ENCODE assay signal across 23 cellular contexts in genomic region chr10:9028211-9028610, GRCh38.
A peak's percentile ranks its signal among the peaks of the same experiment; 100 is the strongest.
DNase-seq lines count a peak whose midpoint lies in the region; ATAC-seq and TF ChIP-seq lines count a peak whose summit lies in the region.
"Had no signal": no experiment of that assay in that cellular context is flagged by ENCODE, and none has a peak within 500 bp of the region (broad histone marks: within the 10 kb centered on the region; RNA-seq: fewer than 3 reads in every experiment).

No MANE protein-coding gene starts in this region.

- peaks cover 0 to 13% of the 10 kb centered on the region in 2 donors for H3K36me3 Mint-ChIP-seq in activated T-cell treated with anti-CD3 and anti-CD28 coated beads, Interleukin-2, amount 50 U/mL, for 72 hours (ENCODE audit: insufficient read depth in 2 of 2)
- peaks cover 12% of the 10 kb centered on the region for H3K36me3 Mint-ChIP-seq in stimulated activated naive CD8-positive, alpha-beta T cell treated with anti-CD3 and anti-CD28 coated beads, Interleukin-15, Interleukin-2, amounts not matched to agents 100 ng/mL and 50 ng/mL, for 24 hours (ENCODE audit: low read depth)

- H4K20me1 ChIP-seq in osteoblast (ENCODE audit: insufficient read depth, low read length): no peaks in the 10 kb centered on the region
- H4K20me1 ChIP-seq: BLaER1 had no signal

- no peak for TF ChIP-seq CTCF in osteoblast (IDR thresholded peaks at IDR 0.05; ENCODE audit: extremely low read depth, low read depth, low read length)

- peaks cover 2% of the 10 kb centered on the region in 2 donors for H3K9me3 Mint-ChIP-seq in activated T-cell treated with anti-CD3 and anti-CD28 coated beads, Interleukin-2, amount 50 U/mL, for 72 hours
- H3K9me3 Mint-ChIP-seq in stimulated activated naive CD8-positive, alpha-beta T cell treated with anti-CD3 and anti-CD28 coated beads, Interleukin-15, Interleukin-2, amounts not matched to agents 100 ng/mL and 50 ng/mL, for 24 hours: peaks cover 4% of the 10 kb centered on the region
- H3K9me3 Mint-ChIP-seq: CD4-positive, alpha-beta T cell; H9 had no signal

- no peak overlapping the region for H2AFZ ChIP-seq in osteoblast (ENCODE audit: low read length)

- H3K4me3 ChIP-seq in osteoblast (ENCODE audit: insufficient read depth, low read length): no peak overlapping the region
- H3K4me3 ChIP-seq in effector memory CD4-positive, alpha-beta T cell (ENCODE audit: insufficient read depth, low read depth, low read length, poor library complexity, severe bottlenecking): no peak overlapping the region
- H3K4me3 ChIP-seq: BLaER1, K562 had no signal

- no peaks in the 10 kb centered on the region for H3K9me3 ChIP-seq in osteoblast (ENCODE audit: low read depth, low read length)
- H3K9me3 ChIP-seq in effector memory CD4-positive, alpha-beta T cell (ENCODE audit: control insufficient read depth, low read length): no peaks in the 10 kb centered on the region
- H3K9me3 ChIP-seq: BLaER1 had no signal

- no peak overlapping the region for H3K27ac ChIP-seq in osteoblast (ENCODE audit: low read depth, low read length)
- no peak overlapping the region for H3K27ac ChIP-seq in effector memory CD4-positive, alpha-beta T cell (ENCODE audit: insufficient read depth, low read length, poor library complexity, severe bottlenecking)
- H3K27ac ChIP-seq: BLaER1, HL-60 had no signal

- ATAC-seq in activated T-cell treated with anti-CD3 and anti-CD28 coated beads, Interleukin-2, amount 50 U/mL, for 72 hours (replicated peaks in 1 of 2): peak; percentile 9 to 14
- ATAC-seq: HepG2, K562 had no signal

- H3K27me3 ChIP-seq in osteoblast (ENCODE audit: insufficient read depth, low read length): no peaks in the 10 kb centered on the region
- H3K27me3 ChIP-seq in effector memory CD4-positive, alpha-beta T cell (replicated peaks; ENCODE audit: control insufficient read depth, insufficient read depth, low read length, poor library complexity, severe bottlenecking): no peaks in the 10 kb centered on the region
- H3K27me3 ChIP-seq: BLaER1 had no signal

- peak overlapping the region; percentile 21 to 24 for H3K4me3 Mint-ChIP-seq in activated T-cell treated with anti-CD3 and anti-CD28 coated beads, Interleukin-2, amount 50 U/mL, for 72 hours
- H3K4me3 Mint-ChIP-seq in stimulated activated naive CD8-positive, alpha-beta T cell treated with anti-CD3 and anti-CD28 coated beads, Interleukin-15, Interleukin-2, amounts not matched to agents 100 ng/mL and 50 ng/mL, for 24 hours: no peak overlapping the region
- H3K4me3 Mint-ChIP-seq: CD4-positive, alpha-beta T cell; H9 had no signal

- no peaks in the 10 kb centered on the region for H3K36me3 ChIP-seq in osteoblast (ENCODE audit: insufficient read depth, low read length)
- H3K36me3 ChIP-seq in effector memory CD4-positive, alpha-beta T cell (ENCODE audit: control insufficient read depth, insufficient read depth, low read length): no peaks in the 10 kb centered on the region
- H3K36me3 ChIP-seq: BLaER1 had no signal

- H3K4me1 Mint-ChIP-seq in activated T-cell treated with anti-CD3 and anti-CD28 coated beads, Interleukin-2, amount 50 U/mL, for 72 hours (ENCODE audit: low read depth): peaks cover 63% of the 10 kb centered on the region
- peaks cover 92% of the 10 kb centered on the region for H3K4me1 Mint-ChIP-seq in stimulated activated naive CD8-positive, alpha-beta T cell treated with anti-CD3 and anti-CD28 coated beads, Interleukin-15, Interleukin-2, amounts not matched to agents 100 ng/mL and 50 ng/mL, for 24 hours (ENCODE audit: low read depth)
- H3K4me1 Mint-ChIP-seq: H9 had no signal

- no peaks in the 10 kb centered on the region for H3K79me2 ChIP-seq in osteoblast (ENCODE audit: insufficient read depth, low read length)

- no peak overlapping the region for H3K4me2 ChIP-seq in osteoblast (ENCODE audit: insufficient read depth, low read length)
- H3K4me2 ChIP-seq: BLaER1 had no signal

- no peak for DNase-seq in activated T-cell treated with anti-CD3 and anti-CD28 coated beads, Interleukin-2, amount 50 U/mL, for 72 hours
- no peak for DNase-seq in activated T-cell treated with anti-CD3 and anti-CD28 coated beads, Interleukin-2, amount 50 U/mL, for 48 hours
- DNase-seq in NCI-H226 (peak; percentile 9), amniotic epithelial cell (ENCODE audit: low read depth) (peak; percentile 13), osteoblast (ENCODE audit: insufficient read length, low spot score, missing footprints) (no peak)
- no peak for DNase-seq in effector memory CD4-positive, alpha-beta T cell
- DNase-seq: CD4-positive, alpha-beta T cell; COR-L47; DMS79; H9; NCI-H1092; NCI-H1436; NCI-H1930; NCI-H2227 treated with DMSO at 0.1 percent for 48 hours; NCI-H524; NCI-H774; NK-92 treated with Interleukin-12 subunit alpha and Interleukin-12 subunit beta, amount 100 ng/mL, for 24 hours; SIG-M5 had no signal

- no peaks in the 10 kb centered on the region for H3K27me3 Mint-ChIP-seq in activated T-cell treated with anti-CD3 and anti-CD28 coated beads, Interleukin-2, amount 50 U/mL, for 72 hours (ENCODE audit: low read depth)
- no peaks in the 10 kb centered on the region for H3K27me3 Mint-ChIP-seq in stimulated activated naive CD8-positive, alpha-beta T cell treated with anti-CD3 and anti-CD28 coated beads, Interleukin-15, Interleukin-2, amounts not matched to agents 100 ng/mL and 50 ng/mL, for 24 hours

- H3K4me1 ChIP-seq in osteoblast (ENCODE audit: insufficient read depth, low read length): no peaks in the 10 kb centered on the region
- no peaks in the 10 kb centered on the region for H3K4me1 ChIP-seq in effector memory CD4-positive, alpha-beta T cell (ENCODE audit: control insufficient read depth, insufficient read depth, low read length, poor library complexity, severe bottlenecking)
- H3K4me1 ChIP-seq: BLaER1 had no signal

- peak overlapping the region; percentile 45 for H3K27ac Mint-ChIP-seq in activated T-cell treated with anti-CD3 and anti-CD28 coated beads, Interleukin-2, amount 50 U/mL, for 72 hours
- H3K27ac Mint-ChIP-seq in stimulated activated naive CD8-positive, alpha-beta T cell treated with anti-CD3 and anti-CD28 coated beads, Interleukin-15, Interleukin-2, amounts not matched to agents 100 ng/mL and 50 ng/mL, for 24 hours: peak overlapping the region; percentile 92
- H3K27ac Mint-ChIP-seq: CD4-positive, alpha-beta T cell; H9 had no signal

Comparison
In these comparisons a context has a peak if more than half of its experiments do, and no peak if none do; other contexts are left out.
1. DNase-seq: peak in NCI-H226 (single experiment) and amniotic epithelial cell (single experiment); none in activated T-cell treated with anti-CD3 and anti-CD28 coated beads, Interleukin-2, amount 50 U/mL, for 72 hours (0 of 2), activated T-cell treated with anti-CD3 and anti-CD28 coated beads, Interleukin-2, amount 50 U/mL, for 48 hours (0 of 2), osteoblast (single experiment) and effector memory CD4-positive, alpha-beta T cell (0 of 3).